In genomic region chr1:228647523-228648444, GRCh38 we compare ENCODE assay signal across 1 cellular context.
TF ChIP-seq lines count a peak whose summit lies in the region.

No MANE protein-coding gene starts in this region.

TF ChIP-seq in K562, 482 proteins besides CTCF, POLR2A, EP300 and RAD21 (continued from another document):
- TF ChIP-seq, protein P1, sequence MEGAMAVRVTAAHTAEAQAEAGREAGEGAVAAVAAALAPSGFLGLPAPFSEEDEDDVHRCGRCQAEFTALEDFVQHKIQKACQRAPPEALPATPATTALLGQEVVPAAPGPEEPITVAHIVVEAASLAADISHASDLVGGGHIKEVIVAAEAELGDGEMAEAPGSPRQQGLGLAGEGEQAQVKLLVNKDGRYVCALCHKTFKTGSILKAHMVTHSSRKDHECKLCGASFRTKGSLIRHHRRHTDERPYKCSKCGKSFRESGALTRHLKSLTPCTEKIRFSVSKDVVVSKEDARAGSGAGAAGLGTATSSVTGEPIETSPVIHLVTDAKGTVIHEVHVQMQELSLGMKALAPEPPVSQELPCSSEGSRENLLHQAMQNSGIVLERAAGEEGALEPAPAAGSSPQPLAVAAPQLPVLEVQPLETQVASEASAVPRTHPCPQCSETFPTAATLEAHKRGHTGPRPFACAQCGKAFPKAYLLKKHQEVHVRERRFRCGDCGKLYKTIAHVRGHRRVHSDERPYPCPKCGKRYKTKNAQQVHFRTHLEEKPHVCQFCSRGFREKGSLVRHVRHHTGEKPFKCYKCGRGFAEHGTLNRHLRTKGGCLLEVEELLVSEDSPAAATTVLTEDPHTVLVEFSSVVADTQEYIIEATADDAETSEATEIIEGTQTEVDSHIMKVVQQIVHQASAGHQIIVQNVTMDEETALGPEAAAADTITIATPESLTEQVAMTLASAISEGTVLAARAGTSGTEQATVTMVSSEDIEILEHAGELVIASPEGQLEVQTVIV (CRISPR knock-in tag; IDR thresholded peaks at IDR 0.05; ENCODE audit: borderline replicate concordance), result no peak
- TF ChIP-seq EHMT2 (IDR thresholded peaks at IDR 0.05) (no peak), STAG1 (CRISPR knock-in tag; IDR thresholded peaks at IDR 0.05; ENCODE audit: borderline replicate concordance) (0 out of 2 replicates have a peak, but pooled peaks have one; percentile 13), USF2 (CRISPR knock-in tag; IDR thresholded peaks at IDR 0.05) (no peak), PYGO2 (tag; IDR thresholded peaks at IDR 0.05) (no peak), HOMEZ (CRISPR knock-in tag; IDR thresholded peaks at IDR 0.05) (0 out of 2 replicates have a peak, but pooled peaks have one; percentile 41), OTX1 (CRISPR knock-in tag; IDR thresholded peaks at IDR 0.05) (no peak), CEBPB (tag; IDR thresholded peaks at IDR 0.05) (no peak), CREB1 (IDR thresholded peaks at IDR 0.05) (no peak), CREB1 (CRISPR knock-in tag; IDR thresholded peaks at IDR 0.05) (0 out of 2 replicates have a peak, but pooled peaks have one; percentile 32), DNMT1 (IDR thresholded peaks at IDR 0.05) (no peak), E2F8 (IDR thresholded peaks at IDR 0.05; ENCODE audit: low read depth, partially characterized antibody) (no peak), MCM2 (IDR thresholded peaks at IDR 0.05; ENCODE audit: low read depth) (no peak), CLOCK (CRISPR knock-in tag; IDR thresholded peaks at IDR 0.05; ENCODE audit: borderline replicate concordance) (no peak), MYC (IDR thresholded peaks at IDR 0.05; ENCODE audit: low read depth, low read length) (no peak), MYC (CRISPR knock-in tag; IDR thresholded peaks at IDR 0.05; ENCODE audit: borderline replicate concordance, low read depth) (0 out of 2 replicates have a peak, but pooled peaks have one; percentile 31), MTF1 (CRISPR knock-in tag; IDR thresholded peaks at IDR 0.05; ENCODE audit: borderline replicate concordance) (no peak), ZFX (CRISPR knock-in tag; IDR thresholded peaks at IDR 0.05) (peak; percentile 46), TBP (optimal IDR thresholded peaks at IDR 0.05; ENCODE audit: low read depth, low read length) (no peak), CTBP1 (IDR thresholded peaks at IDR 0.05; ENCODE audit: borderline replicate concordance) (peak; percentile 47; the same call in 1 of the 2 replicates), UBTF (IDR thresholded peaks at IDR 0.05; ENCODE audit: borderline replicate concordance in 1 of 2, low read depth in 2 of 2, low read length in 2 of 2) (peak in 1 of 2 experiments; percentile 15; a peak in 1 of 4 replicates), GABPB1 (CRISPR knock-in tag; IDR thresholded peaks at IDR 0.05) (0 out of 2 replicates have a peak, but pooled peaks have one; percentile 35), LCOR (CRISPR knock-in tag; IDR thresholded peaks at IDR 0.05) (0 out of 2 replicates have a peak, but pooled peaks have one; percentile 60), RBBP5 (IDR thresholded peaks at IDR 0.05; ENCODE audit: borderline replicate concordance, insufficient read depth, low read length, poor library complexity, severe bottlenecking) (peak; percentile 33)
- TF ChIP-seq, protein P2, sequence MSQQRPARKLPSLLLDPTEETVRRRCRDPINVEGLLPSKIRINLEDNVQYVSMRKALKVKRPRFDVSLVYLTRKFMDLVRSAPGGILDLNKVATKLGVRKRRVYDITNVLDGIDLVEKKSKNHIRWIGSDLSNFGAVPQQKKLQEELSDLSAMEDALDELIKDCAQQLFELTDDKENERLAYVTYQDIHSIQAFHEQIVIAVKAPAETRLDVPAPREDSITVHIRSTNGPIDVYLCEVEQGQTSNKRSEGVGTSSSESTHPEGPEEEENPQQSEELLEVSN (IDR thresholded peaks at IDR 0.05; ENCODE audit: borderline replicate concordance in 1 of 2, extremely low read depth in 1 of 2, insufficient read depth in 1 of 2, insufficient read length in 1 of 2, low read depth in 1 of 2, low read length in 1 of 2, poor library complexity in 1 of 2, severe bottlenecking in 1 of 2), result peak in 1 of 2 experiments; percentile 0
- TF ChIP-seq, protein P3, sequence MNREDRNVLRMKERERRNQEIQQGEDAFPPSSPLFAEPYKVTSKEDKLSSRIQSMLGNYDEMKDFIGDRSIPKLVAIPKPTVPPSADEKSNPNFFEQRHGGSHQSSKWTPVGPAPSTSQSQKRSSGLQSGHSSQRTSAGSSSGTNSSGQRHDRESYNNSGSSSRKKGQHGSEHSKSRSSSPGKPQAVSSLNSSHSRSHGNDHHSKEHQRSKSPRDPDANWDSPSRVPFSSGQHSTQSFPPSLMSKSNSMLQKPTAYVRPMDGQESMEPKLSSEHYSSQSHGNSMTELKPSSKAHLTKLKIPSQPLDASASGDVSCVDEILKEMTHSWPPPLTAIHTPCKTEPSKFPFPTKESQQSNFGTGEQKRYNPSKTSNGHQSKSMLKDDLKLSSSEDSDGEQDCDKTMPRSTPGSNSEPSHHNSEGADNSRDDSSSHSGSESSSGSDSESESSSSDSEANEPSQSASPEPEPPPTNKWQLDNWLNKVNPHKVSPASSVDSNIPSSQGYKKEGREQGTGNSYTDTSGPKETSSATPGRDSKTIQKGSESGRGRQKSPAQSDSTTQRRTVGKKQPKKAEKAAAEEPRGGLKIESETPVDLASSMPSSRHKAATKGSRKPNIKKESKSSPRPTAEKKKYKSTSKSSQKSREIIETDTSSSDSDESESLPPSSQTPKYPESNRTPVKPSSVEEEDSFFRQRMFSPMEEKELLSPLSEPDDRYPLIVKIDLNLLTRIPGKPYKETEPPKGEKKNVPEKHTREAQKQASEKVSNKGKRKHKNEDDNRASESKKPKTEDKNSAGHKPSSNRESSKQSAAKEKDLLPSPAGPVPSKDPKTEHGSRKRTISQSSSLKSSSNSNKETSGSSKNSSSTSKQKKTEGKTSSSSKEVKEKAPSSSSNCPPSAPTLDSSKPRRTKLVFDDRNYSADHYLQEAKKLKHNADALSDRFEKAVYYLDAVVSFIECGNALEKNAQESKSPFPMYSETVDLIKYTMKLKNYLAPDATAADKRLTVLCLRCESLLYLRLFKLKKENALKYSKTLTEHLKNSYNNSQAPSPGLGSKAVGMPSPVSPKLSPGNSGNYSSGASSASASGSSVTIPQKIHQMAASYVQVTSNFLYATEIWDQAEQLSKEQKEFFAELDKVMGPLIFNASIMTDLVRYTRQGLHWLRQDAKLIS (CRISPR knock-in tag; IDR thresholded peaks at IDR 0.05), result 0 out of 2 replicates have a peak, but pooled peaks have one; percentile 50
- TF ChIP-seq, protein P4, sequence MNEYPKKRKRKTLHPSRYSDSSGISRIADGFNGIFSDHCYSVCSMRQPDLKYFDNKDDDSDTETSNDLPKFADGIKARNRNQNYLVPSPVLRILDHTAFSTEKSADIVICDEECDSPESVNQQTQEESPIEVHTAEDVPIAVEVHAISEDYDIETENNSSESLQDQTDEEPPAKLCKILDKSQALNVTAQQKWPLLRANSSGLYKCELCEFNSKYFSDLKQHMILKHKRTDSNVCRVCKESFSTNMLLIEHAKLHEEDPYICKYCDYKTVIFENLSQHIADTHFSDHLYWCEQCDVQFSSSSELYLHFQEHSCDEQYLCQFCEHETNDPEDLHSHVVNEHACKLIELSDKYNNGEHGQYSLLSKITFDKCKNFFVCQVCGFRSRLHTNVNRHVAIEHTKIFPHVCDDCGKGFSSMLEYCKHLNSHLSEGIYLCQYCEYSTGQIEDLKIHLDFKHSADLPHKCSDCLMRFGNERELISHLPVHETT (CRISPR knock-in tag; conservative IDR thresholded peaks at IDR 0.05 in 1 of 2, IDR thresholded peaks at IDR 0.05 in 1 of 2), result 0 out of 4 replicates have a peak, but pooled peaks of 1 of the 2 experiments have one; percentile 15
